10 cellular contexts compared by ENCODE assay signal in the genomic region with DNA sequence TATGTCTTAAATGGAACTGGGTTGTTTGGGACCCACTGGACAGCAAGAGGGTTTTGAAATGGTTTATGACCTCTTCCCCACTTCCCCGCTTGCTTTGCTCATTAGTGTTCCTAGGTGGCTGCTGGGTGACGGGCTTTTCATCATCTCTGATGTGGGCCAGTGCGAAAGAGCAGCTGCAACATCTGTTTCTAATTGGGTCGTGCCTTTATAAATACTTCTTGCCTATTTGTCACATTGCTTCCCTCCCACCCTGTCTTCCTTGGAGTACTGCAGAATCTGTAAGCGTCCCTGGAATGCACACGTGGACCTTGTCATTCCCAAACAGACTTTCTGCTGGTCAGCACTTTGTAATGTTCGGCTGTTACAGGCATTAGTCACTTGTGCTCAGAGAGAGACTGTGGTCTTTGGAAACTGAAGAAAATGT. TPM values are rescaled to one million over a fixed set of nuclear protein-coding genes. Genes with fewer than 3 reads are reported as not detected.
DNase-seq lines count a peak whose midpoint lies in the region; ATAC-seq and TF ChIP-seq lines count a peak whose summit lies in the region.
"Had no signal": no experiment of that assay in that cellular context is flagged by ENCODE, and none has a peak within 500 bp of the region (broad histone marks: within the 10 kb centered on the region; RNA-seq: fewer than 3 reads in every experiment).

No MANE protein-coding gene starts in this region.

- no peak overlapping the region for H3K4me3 ChIP-seq in CD4-positive, alpha-beta memory T cell (ENCODE audit: low read length in 2 of 2)
- H3K4me3 ChIP-seq in cardiac muscle cell (no peak overlapping the region), rectal smooth muscle tissue (ENCODE audit: low read length) (no peak overlapping the region)

- no peak for TF ChIP-seq CTCF in cardiac muscle cell (IDR thresholded peaks at IDR 0.05; ENCODE audit: low read depth, low read length)

- POLR2A ChIA-PET in CD4-positive, alpha-beta memory T cell (lab: Charles Lee; ENCODE audit: partially characterized antibody) = interaction anchor here (0.6 to 1.4 kb wide), 2 partner anchors 9 to 10 kb away, joined by 3 to 5 read pairs; no protein-coding TSS in a partner anchor

- ATAC-seq in GM18498 (IDR thresholded peaks at IDR 0.05; ENCODE audit: unreplicated experiment) (no peak), HG03280 (IDR thresholded peaks at IDR 0.05; ENCODE audit: unreplicated experiment) (no peak)

- no peaks in the 10 kb centered on the region for H3K9me3 ChIP-seq in CD4-positive, alpha-beta memory T cell (ENCODE audit: control insufficient read depth in 1 of 2, low read length in 2 of 2)
- no peaks in the 10 kb centered on the region for H3K9me3 ChIP-seq in cardiac muscle cell (ENCODE audit: low read depth)

- no peaks in the 10 kb centered on the region for H3K27me3 Mint-ChIP-seq in CD4-positive, alpha-beta memory T cell
- H3K27me3 Mint-ChIP-seq: activated naive CD8-positive, alpha-beta T cell treated with anti-CD3 and anti-CD28 coated beads, Interleukin-2, amount 10 ng/mL, durations not matched to agents 7 days and 5 days had no signal

- peaks cover 64 to 97% (median 77%) of the 10 kb centered on the region in 4 donors for H3K4me1 Mint-ChIP-seq in CD4-positive, alpha-beta memory T cell

- CTCF ChIA-PET in CD4-positive, alpha-beta memory T cell (lab: Charles Lee; ENCODE audit: partially characterized antibody) = interaction anchor here (1.5 to 5.8 kb wide), 2 partner anchors 10 to 61 kb away, joined by 3 to 27 read pairs; no protein-coding TSS in a partner anchor

- no peak overlapping the region for H3K9ac ChIP-seq in rectal smooth muscle tissue (ENCODE audit: low read length)

- peak overlapping the region in 5 of 7 donors; percentile 3 to 93 (median 72) for H3K27ac Mint-ChIP-seq in CD4-positive, alpha-beta memory T cell

- intact Hi-C loops in CD4-positive, alpha-beta memory T cell (cut with micrococcal nuclease) = loop anchor here (1.0 to 10.0 kb wide), 2 partner anchors 35 to 1470 kb away; partner anchors contain the start of genes RCHY1, SEPTIN11 and THAP6

- peaks cover 0 to 2% (median 0%) of the 10 kb centered on the region in 8 donors for H3K9me3 Mint-ChIP-seq in CD4-positive, alpha-beta memory T cell
- H3K9me3 Mint-ChIP-seq: activated naive CD8-positive, alpha-beta T cell treated with anti-CD3 and anti-CD28 coated beads, Interleukin-2, amount 10 ng/mL, durations not matched to agents 7 days and 5 days had no signal

- no peaks in the 10 kb centered on the region for H3K36me3 ChIP-seq in CD4-positive, alpha-beta memory T cell (ENCODE audit: insufficient read depth, low read length)
- H3K36me3 ChIP-seq in cardiac muscle cell (no peaks in the 10 kb centered on the region), rectal smooth muscle tissue (ENCODE audit: control insufficient read depth, insufficient read depth, low read length) (no peaks in the 10 kb centered on the region)

- H3K27ac ChIP-seq in CD4-positive, alpha-beta memory T cell (ENCODE audit: low read depth, low read length) = no peak overlapping the region
- H3K27ac ChIP-seq in cardiac muscle cell (peak overlapping the region; percentile 86), rectal smooth muscle tissue (ENCODE audit: low read depth, low read length) (peak overlapping the region; percentile 64)

- H3K36me3 Mint-ChIP-seq in CD4-positive, alpha-beta memory T cell = no peaks in the 10 kb centered on the region

- no peak for DNase-seq in CD4-positive, alpha-beta memory T cell
- DNase-seq in T1000 (lab: John Stamatoyannopoulos, UW) = peak; percentile 39
- DNase-seq in cardiac muscle cell (ENCODE audit: low read depth in 1 of 2, low spot score in 1 of 2) = peak; percentile 87 to 99
- DNase-seq in stimulated activated naive CD4-positive, alpha-beta T cell treated with Interleukin-2 at 50 U/mL for 16 hours (lab: John Stamatoyannopoulos, UW) = no peak
- DNase-seq in NCI-H446 (lab: John Stamatoyannopoulos, UW) = no peak
- DNase-seq: activated naive CD8-positive, alpha-beta T cell treated with anti-CD3 and anti-CD28 coated beads, Interleukin-2, amount 10 ng/mL, durations not matched to agents 7 days and 5 days; KG1 had no signal

- no peaks in the 10 kb centered on the region for H3K27me3 ChIP-seq in CD4-positive, alpha-beta memory T cell (ENCODE audit: insufficient read depth, low read length)
- H3K27me3 ChIP-seq in cardiac muscle cell = no peaks in the 10 kb centered on the region
- no peaks in the 10 kb centered on the region for H3K27me3 ChIP-seq in rectal smooth muscle tissue (ENCODE audit: control insufficient read depth, insufficient read depth, low read length)

- peaks cover 79% of the 10 kb centered on the region for H3K4me1 ChIP-seq in CD4-positive, alpha-beta memory T cell (ENCODE audit: insufficient read depth, low read length)
- H3K4me1 ChIP-seq in cardiac muscle cell (ENCODE audit: low read depth) (peaks cover 23% of the 10 kb centered on the region), rectal smooth muscle tissue (ENCODE audit: control insufficient read depth, insufficient read depth, low read length) (peaks cover 4% of the 10 kb centered on the region)

- peak overlapping the region in 4 of 8 donors; percentile 55 to 74 (median 62) for H3K4me3 Mint-ChIP-seq in CD4-positive, alpha-beta memory T cell

RNA-seq across cellular contexts. Expression of gene SEPTIN11, which starts 35.2 kb away (rescaled TPM):
- 10 to 100 TPM; 25.2 to 30.2 TPM for total RNA-seq in CD4-positive, alpha-beta memory T cell
- polyA plus RNA-seq in CD4-positive, alpha-beta memory T cell = 10 to 100 TPM; 21.9 to 31.3 TPM
- total RNA-seq in cardiac muscle cell = 34.5 and 84.6 TPM in 2 replicates
- 41.3 and 56.6 TPM in 2 replicates for polyA plus RNA-seq in cardiac muscle cell

Comparison
In these comparisons a context has a peak if more than half of its experiments do, and no peak if none do; other contexts are left out.
1. DNase-seq: peak in T1000 (single experiment) and cardiac muscle cell (2 of 2); none in CD4-positive, alpha-beta memory T cell (0 of 5), stimulated activated naive CD4-positive, alpha-beta T cell treated with Interleukin-2 at 50 U/mL for 16 hours (single experiment) and NCI-H446 (0 of 2).